Comparison of ENCODE assay signal across 2 cellular contexts in the genomic region with DNA sequence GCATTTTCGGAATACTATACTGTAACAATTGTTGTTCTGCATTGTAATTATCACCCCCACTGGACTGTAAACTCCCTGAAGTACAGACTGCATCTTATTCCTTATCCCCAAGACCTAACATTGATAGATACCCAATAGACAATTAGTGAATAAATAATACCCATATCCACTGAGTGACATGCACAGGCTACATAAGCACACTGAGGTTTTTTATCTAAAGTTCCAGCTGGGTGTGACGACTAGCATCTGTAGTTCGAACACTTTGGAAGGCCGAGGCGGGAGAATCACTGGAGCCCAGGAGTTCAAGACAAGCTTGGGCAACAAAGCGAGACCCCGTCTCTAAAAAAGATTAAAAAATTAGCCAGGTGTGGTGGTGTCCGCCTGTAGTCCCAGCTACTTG.
TF ChIP-seq lines count a peak whose summit lies in the region.

No MANE protein-coding gene starts in this region.

TF ChIP-seq in SK-N-SH, 30 proteins besides CTCF, POLR2A, EP300 and RAD21 (continued from another document):
- TF ChIP-seq EZH2phosphoT487 (IDR thresholded peaks at IDR 0.05; ENCODE audit: borderline replicate concordance, low read depth) = no peak
- TF ChIP-seq, protein P1, sequence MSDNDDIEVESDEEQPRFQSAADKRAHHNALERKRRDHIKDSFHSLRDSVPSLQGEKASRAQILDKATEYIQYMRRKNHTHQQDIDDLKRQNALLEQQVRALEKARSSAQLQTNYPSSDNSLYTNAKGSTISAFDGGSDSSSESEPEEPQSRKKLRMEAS (IDR thresholded peaks at IDR 0.05; ENCODE audit: low read depth) = no peak

TF ChIP-seq in SK-N-SH treated with all-trans-retinoic acid at 6 μM for 48 hours, 23 proteins besides CTCF, POLR2A, EP300 and RAD21 (continued from another document):
- TF ChIP-seq, protein P2, sequence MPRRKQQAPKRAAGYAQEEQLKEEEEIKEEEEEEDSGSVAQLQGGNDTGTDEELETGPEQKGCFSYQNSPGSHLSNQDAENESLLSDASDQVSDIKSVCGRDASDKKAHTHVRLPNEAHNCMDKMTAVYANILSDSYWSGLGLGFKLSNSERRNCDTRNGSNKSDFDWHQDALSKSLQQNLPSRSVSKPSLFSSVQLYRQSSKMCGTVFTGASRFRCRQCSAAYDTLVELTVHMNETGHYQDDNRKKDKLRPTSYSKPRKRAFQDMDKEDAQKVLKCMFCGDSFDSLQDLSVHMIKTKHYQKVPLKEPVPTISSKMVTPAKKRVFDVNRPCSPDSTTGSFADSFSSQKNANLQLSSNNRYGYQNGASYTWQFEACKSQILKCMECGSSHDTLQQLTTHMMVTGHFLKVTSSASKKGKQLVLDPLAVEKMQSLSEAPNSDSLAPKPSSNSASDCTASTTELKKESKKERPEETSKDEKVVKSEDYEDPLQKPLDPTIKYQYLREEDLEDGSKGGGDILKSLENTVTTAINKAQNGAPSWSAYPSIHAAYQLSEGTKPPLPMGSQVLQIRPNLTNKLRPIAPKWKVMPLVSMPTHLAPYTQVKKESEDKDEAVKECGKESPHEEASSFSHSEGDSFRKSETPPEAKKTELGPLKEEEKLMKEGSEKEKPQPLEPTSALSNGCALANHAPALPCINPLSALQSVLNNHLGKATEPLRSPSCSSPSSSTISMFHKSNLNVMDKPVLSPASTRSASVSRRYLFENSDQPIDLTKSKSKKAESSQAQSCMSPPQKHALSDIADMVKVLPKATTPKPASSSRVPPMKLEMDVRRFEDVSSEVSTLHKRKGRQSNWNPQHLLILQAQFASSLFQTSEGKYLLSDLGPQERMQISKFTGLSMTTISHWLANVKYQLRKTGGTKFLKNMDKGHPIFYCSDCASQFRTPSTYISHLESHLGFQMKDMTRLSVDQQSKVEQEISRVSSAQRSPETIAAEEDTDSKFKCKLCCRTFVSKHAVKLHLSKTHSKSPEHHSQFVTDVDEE (CRISPR knock-in tag; IDR thresholded peaks at IDR 0.05) = no peak
- TF ChIP-seq TCF4 (CRISPR knock-in tag; IDR thresholded peaks at IDR 0.05; ENCODE audit: borderline replicate concordance) (no peak), CSDC2 (CRISPR knock-in tag; IDR thresholded peaks at IDR 0.05) (no peak), ZFP30 (CRISPR knock-in tag; IDR thresholded peaks at IDR 0.05) (no peak), BACH2 (CRISPR knock-in tag; IDR thresholded peaks at IDR 0.05; ENCODE audit: borderline replicate concordance) (no peak), ZFP3 (CRISPR knock-in tag; IDR thresholded peaks at IDR 0.05) (no peak), GLIS3 (CRISPR knock-in tag; IDR thresholded peaks at IDR 0.05) (no peak), ZNF8 (CRISPR knock-in tag; IDR thresholded peaks at IDR 0.05) (no peak)
- TF ChIP-seq, protein P3, sequence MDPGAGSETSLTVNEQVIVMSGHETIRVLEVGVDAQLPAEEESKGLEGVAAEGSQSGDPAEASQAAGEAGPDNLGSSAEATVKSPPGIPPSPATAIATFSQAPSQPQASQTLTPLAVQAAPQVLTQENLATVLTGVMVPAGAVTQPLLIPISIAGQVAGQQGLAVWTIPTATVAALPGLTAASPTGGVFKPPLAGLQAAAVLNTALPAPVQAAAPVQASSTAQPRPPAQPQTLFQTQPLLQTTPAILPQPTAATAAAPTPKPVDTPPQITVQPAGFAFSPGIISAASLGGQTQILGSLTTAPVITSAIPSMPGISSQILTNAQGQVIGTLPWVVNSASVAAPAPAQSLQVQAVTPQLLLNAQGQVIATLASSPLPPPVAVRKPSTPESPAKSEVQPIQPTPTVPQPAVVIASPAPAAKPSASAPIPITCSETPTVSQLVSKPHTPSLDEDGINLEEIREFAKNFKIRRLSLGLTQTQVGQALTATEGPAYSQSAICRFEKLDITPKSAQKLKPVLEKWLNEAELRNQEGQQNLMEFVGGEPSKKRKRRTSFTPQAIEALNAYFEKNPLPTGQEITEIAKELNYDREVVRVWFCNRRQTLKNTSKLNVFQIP (CRISPR knock-in tag; IDR thresholded peaks at IDR 0.05; ENCODE audit: borderline replicate concordance, low read depth) = no peak
